8 cellular contexts compared by ENCODE assay signal in the genomic region with DNA sequence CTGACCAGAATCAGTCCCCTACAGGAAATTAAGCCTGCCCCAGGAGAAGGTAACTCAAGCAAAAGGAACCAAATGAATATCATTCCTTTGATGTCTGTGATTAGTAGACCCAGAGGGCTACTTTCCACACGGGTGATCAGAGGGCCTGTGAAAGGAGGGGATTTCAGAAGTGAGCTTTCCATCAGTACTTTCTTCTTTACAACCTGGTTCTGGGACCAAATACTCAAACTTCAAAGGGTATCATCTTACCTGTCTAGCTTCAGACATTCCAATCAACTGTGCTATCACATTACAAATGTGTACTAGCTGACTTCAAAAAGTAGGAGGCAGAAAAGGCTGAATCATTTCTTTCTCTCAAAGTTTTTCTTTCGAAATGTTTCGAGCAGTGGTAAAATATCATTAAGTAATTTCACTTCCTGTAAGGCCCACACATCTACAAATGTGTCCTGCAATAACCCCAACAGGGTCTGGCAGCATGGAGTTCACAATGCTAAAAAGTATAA. TPM values are rescaled to one million over a fixed set of nuclear protein-coding genes. Genes with fewer than 3 reads are reported as not detected.
DNase-seq lines count a peak whose midpoint lies in the region; ATAC-seq, FAIRE-seq and TF ChIP-seq lines count a peak whose summit lies in the region.

No MANE protein-coding gene starts in this region.

- peaks cover 26% of the 10 kb centered on the region for H3K4me1 Mint-ChIP-seq in T-helper 17 cell

- FAIRE-seq in frontal cortex (lab: Jason Lieb, UNC) = no peak

- H3K4me3 ChIP-seq in AG04450 (ENCODE audit: low read depth, low read length) = no peak overlapping the region
- no peak overlapping the region for H3K4me3 ChIP-seq in H7 (ENCODE audit: insufficient read depth, low read depth, low read length)

- peak; percentile 75 for ATAC-seq in GM18909 (IDR thresholded peaks at IDR 0.05; ENCODE audit: poor library complexity, unreplicated experiment)
- ATAC-seq in HG03108 (IDR thresholded peaks at IDR 0.05; ENCODE audit: unreplicated experiment) = peak; percentile 56
- ATAC-seq in T-helper 17 cell = peak; percentile 30

- H3K36me3 ChIP-seq in H7 (replicated peaks; ENCODE audit: control insufficient read depth, insufficient read depth, low read length) = no peaks in the 10 kb centered on the region

- no peaks in the 10 kb centered on the region for H3K27me3 ChIP-seq in AG04450 (ENCODE audit: control insufficient read depth, insufficient read depth, low read length)
- H3K27me3 ChIP-seq in H7 (ENCODE audit: control insufficient read depth, insufficient read depth, low read length) = no peaks in the 10 kb centered on the region

- peak overlapping the region; percentile 19 for H3K27ac Mint-ChIP-seq in T-helper 17 cell

- peak overlapping the region; percentile 58 for H3K4me3 Mint-ChIP-seq in T-helper 17 cell

- TF ChIP-seq CTCF in AG04450 (IDR thresholded peaks at IDR 0.05; ENCODE audit: low read depth, low read length) = 0 out of 2 replicates have a peak, but pooled peaks have one; percentile 7

- no peaks in the 10 kb centered on the region for H3K36me3 Mint-ChIP-seq in T-helper 17 cell (ENCODE audit: low read depth)

- CTCF ChIA-PET in AG04450 (lab: Charles Lee) = interaction anchor here (0.6 to 9.3 kb wide), 7 partner anchors 147 to 224 kb away, joined by 3 to 136 read pairs (median 4); no protein-coding TSS in a partner anchor

- no peak for DNase-seq in AG04450 (ENCODE audit: low read depth, low spot score)
- DNase-seq in T-helper 17 cell = no peak
- DNase-seq in kidney tubule cell (ENCODE audit: low spot score) = peak; percentile 57
- no peak for DNase-seq in stimulated activated CD4-positive, alpha-beta T cell treated with anti-CD3 and anti-CD28 coated beads, Interleukin-4, amount 100 ng/mL, for 1 hour
- DNase-seq in H7 = no peak
- DNase-seq in frontal cortex (ENCODE audit: low spot score in 2 of 2) = no peak

- peak overlapping the region; percentile 39 for H3K27ac ChIP-seq in AG04450 (ENCODE audit: low read depth, low read length)

- H3K9me3 ChIP-seq in AG04450 (ENCODE audit: control insufficient read depth, insufficient read depth, low read length) (no peaks in the 10 kb centered on the region), T-helper 17 cell (ENCODE audit: control insufficient read depth, low read length, poor library complexity, severe bottlenecking) (no peaks in the 10 kb centered on the region)

- POLR2A ChIA-PET in AG04450 (lab: Yijun Ruan, JAX) = no interaction called here

- H3K27me3 Mint-ChIP-seq in T-helper 17 cell = no peaks in the 10 kb centered on the region

RNA-seq across cellular contexts. Expression of a gene that starts 23.9 kb away (rescaled TPM):
- polyA plus RNA-seq in AG04450 (2011; rRNA removed) = 124 and 157 TPM in 2 replicates
- polyA minus RNA-seq in AG04450 (2011; rRNA and poly(A)+ RNA removed) = 223 and 230 TPM in 2 replicates
- 10 to 100 TPM; 13.6 to 19.5 TPM for total RNA-seq in T-helper 17 cell
- total RNA-seq in H7 (2014; rRNA removed; shearing (Covaris generic)) = 76.2 and 117 TPM in 2 replicates
- total RNA-seq in frontal cortex = 205 TPM
